ENCODE assay signal across 24 cellular contexts in the genomic region with DNA sequence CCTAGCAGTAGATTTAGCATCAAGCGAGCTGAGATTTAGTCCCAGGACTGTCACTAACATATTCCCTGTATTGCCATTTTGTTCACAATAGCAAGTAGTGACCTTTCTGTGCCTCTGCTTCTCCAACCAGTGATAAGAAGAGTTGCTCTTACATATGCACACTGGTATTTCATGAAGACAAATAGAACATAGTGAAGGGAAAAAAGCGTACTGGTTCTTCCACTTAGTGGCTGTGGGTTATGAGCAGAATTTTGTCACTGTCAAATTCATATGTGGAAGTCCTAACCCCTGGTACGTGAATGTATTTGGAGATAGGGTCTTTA. TPM values are rescaled to one million over a fixed set of nuclear protein-coding genes. Genes with fewer than 3 reads are reported as not detected.
DNase-seq lines count a peak whose midpoint lies in the region; ATAC-seq, FAIRE-seq and TF ChIP-seq lines count a peak whose summit lies in the region.
"Had no signal": no experiment of that assay in that cellular context is flagged by ENCODE, and none has a peak within 500 bp of the region (broad histone marks: within the 10 kb centered on the region; RNA-seq: fewer than 3 reads in every experiment).

No MANE protein-coding gene starts in this region.

- intact Hi-C loops in left ventricle myocardium superior (cut with micrococcal nuclease) (no loop called here), pancreas (cut with DNase I) (no loop called here), aorta (cut with DNase I) (no loop called here)

- no peak; the same call in 2 of the 3 replicates for ATAC-seq in SK-N-SH treated with all-trans-retinoic acid at 6 μM for 48 hours
- ATAC-seq in left ventricle myocardium superior = peak; percentile 55
- ATAC-seq in pancreas = peak; percentile 45 to 73 (median 62)
- peak; percentile 33 for ATAC-seq in aorta (ENCODE audit: low FRiP score)
- no peak for ATAC-seq in stimulated activated naive B cell treated with anti-CD40 and anti-IgM and Interleukin-4, amounts not matched to agents 10 μg/mL and 1 μg/mL and 100 μg/mL, for 72 hours (replicated peaks)
- no peak for ATAC-seq in GM19467 (IDR thresholded peaks at IDR 0.05; ENCODE audit: unreplicated experiment)
- ATAC-seq: activated CD4-positive, CD25-positive, alpha-beta regulatory T cell treated with anti-CD3 and anti-CD28 coated beads, Interleukin-2, amount 50 U/mL, for 24 hours had no signal

- H3K27me3 Mint-ChIP-seq in stimulated activated naive B cell treated with anti-CD40 and anti-IgM and Interleukin-4, amounts not matched to agents 10 μg/mL and 1 μg/mL and 100 μg/mL, for 72 hours = peaks cover 0 to 9% of the 10 kb centered on the region in 2 donors

- no peak for TF ChIP-seq RAD21 in SK-N-SH (IDR thresholded peaks at IDR 0.05; ENCODE audit: low read length)

- H4K20me1 ChIP-seq in SK-N-SH (ENCODE audit: insufficient read depth) = no peaks in the 10 kb centered on the region

- H3K36me3 Mint-ChIP-seq in stimulated activated naive B cell treated with anti-CD40 and anti-IgM and Interleukin-4, amounts not matched to agents 10 μg/mL and 1 μg/mL and 100 μg/mL, for 72 hours = no peaks in the 10 kb centered on the region

- WGBS in SK-N-SH (ENCODE audit: low lambda C conversion rate) = 85% methylated on average over 3 of the region's 3 CpGs
- WGBS in pancreas, 2 donors = 52 to 58% methylated on average over 3 of the region's 3 CpGs
- WGBS in aorta, 2 donors = 8 to 14% methylated on average over 3 of the region's 3 CpGs

- H3K4me1 Mint-ChIP-seq in stimulated activated naive B cell treated with anti-CD40 and anti-IgM and Interleukin-4, amounts not matched to agents 10 μg/mL and 1 μg/mL and 100 μg/mL, for 72 hours = peaks cover 2 to 5% of the 10 kb centered on the region in 2 donors
- H3K4me1 Mint-ChIP-seq: activated CD4-positive, alpha-beta memory T cell treated with anti-CD3 and anti-CD28 coated beads, Interleukin-2, amount 10 ng/mL, durations not matched to agents 7 days and 5 days had no signal

- no peaks in the 10 kb centered on the region for H3K79me2 ChIP-seq in SK-N-SH (ENCODE audit: insufficient read depth)

- peak overlapping the region; percentile 82 for H2AFZ ChIP-seq in SK-N-SH (ENCODE audit: low read depth)

- CTCF ChIA-PET in SK-N-SH (lab: Yijun Ruan, JAX) = interaction anchor here (0.7 kb wide), 1 partner anchor 87 kb away, joined by 3 read pairs; no protein-coding TSS in a partner anchor

- H3K4me3 ChIP-seq in SK-N-SH (ENCODE audit: low read depth in 2 of 2, low read length in 1 of 2) (no peak overlapping the region), pancreas (no peak overlapping the region), aorta (ENCODE audit: low read length in 2 of 2) (no peak overlapping the region)
- H3K4me3 ChIP-seq: lower lobe of right lung, right lobe of liver had no signal

- no peak for FAIRE-seq in pancreas (lab: Jason Lieb, UNC)
- FAIRE-seq: islet of Langerhans had no signal

- H3K27ac ChIP-seq in SK-N-SH (ENCODE audit: low read depth in 2 of 2, low read length in 1 of 2) (peak overlapping the region; percentile 54 to 57; a peak in 3 of 4 replicates), pancreas (peak overlapping the region in 2 of 4 donors; percentile 35 to 66), aorta (ENCODE audit: low read depth in 1 of 2, low read length in 2 of 2) (peak overlapping the region; percentile 57 to 76)
- H3K27ac ChIP-seq: 22Rv1, lower lobe of right lung, right lobe of liver had no signal

- H3K9me3 ChIP-seq in SK-N-SH (no peaks in the 10 kb centered on the region), pancreas (no peaks in the 10 kb centered on the region), aorta (ENCODE audit: control insufficient read depth, low read length) (no peaks in the 10 kb centered on the region)
- H3K9me3 ChIP-seq: lower lobe of right lung, right lobe of liver had no signal

- POLR2A ChIA-PET in SK-N-SH (lab: Yijun Ruan, JAX) = no interaction called here

- H3K9ac ChIP-seq in SK-N-SH = no peak overlapping the region

- H3K4me1 ChIP-seq in SK-N-SH (ENCODE audit: control insufficient read depth in 1 of 2, insufficient read depth in 2 of 2, low read depth in 1 of 2, low read length in 1 of 2) (peaks cover 1 to 7% of the 10 kb centered on the region in 2 experiments; a peak in 2 of 4 replicates), pancreas (peaks cover 0 to 5% (median 0%) of the 10 kb centered on the region in 3 donors), aorta (ENCODE audit: control insufficient read depth in 1 of 2, insufficient read depth in 2 of 2, low read length in 2 of 2) (no peaks in the 10 kb centered on the region)
- H3K4me1 ChIP-seq: right lobe of liver had no signal

- H3K27me3 ChIP-seq in SK-N-SH (ENCODE audit: insufficient read depth) (no peaks in the 10 kb centered on the region), pancreas (no peaks in the 10 kb centered on the region), aorta (ENCODE audit: control insufficient read depth in 1 of 2, insufficient read depth in 2 of 2, low read length in 1 of 2) (peaks cover 0 to 2% of the 10 kb centered on the region in 2 donors)
- H3K27me3 ChIP-seq: right lobe of liver had no signal

- H3K27ac Mint-ChIP-seq in stimulated activated naive B cell treated with anti-CD40 and anti-IgM and Interleukin-4, amounts not matched to agents 10 μg/mL and 1 μg/mL and 100 μg/mL, for 72 hours = no peak overlapping the region
- H3K27ac Mint-ChIP-seq: activated CD4-positive, alpha-beta memory T cell treated with anti-CD3 and anti-CD28 coated beads, Interleukin-2, amount 10 ng/mL, durations not matched to agents 7 days and 5 days; B cell; H9 had no signal

- no peak for TF ChIP-seq EP300 in SK-N-SH (IDR thresholded peaks at IDR 0.05; ENCODE audit: borderline replicate concordance in 1 of 2, low read depth in 1 of 2, low read length in 1 of 2)

- H3F3A ChIP-seq in SK-N-SH (replicated peaks; ENCODE audit: insufficient read depth) = peaks cover 14% of the 10 kb centered on the region

- peak overlapping the region; percentile 57; the same call in 1 of the 2 replicates for H3K4me2 ChIP-seq in SK-N-SH

- no peak overlapping the region for H3K4me3 Mint-ChIP-seq in stimulated activated naive B cell treated with anti-CD40 and anti-IgM and Interleukin-4, amounts not matched to agents 10 μg/mL and 1 μg/mL and 100 μg/mL, for 72 hours
- H3K4me3 Mint-ChIP-seq: activated CD4-positive, alpha-beta memory T cell treated with anti-CD3 and anti-CD28 coated beads, Interleukin-2, amount 10 ng/mL, durations not matched to agents 7 days and 5 days; B cell; H9 had no signal

- TF ChIP-seq CTCF in SK-N-SH (IDR thresholded peaks at IDR 0.05) = no peak
- no peak for TF ChIP-seq CTCF in pancreas (IDR thresholded peaks at IDR 0.05)

- DNase-seq in SK-N-SH (no peak), left ventricle myocardium superior (no peak), pancreas (no peak), aorta (no peak), 8988T (no peak)
- no peak for DNase-seq in stimulated activated naive B cell treated with anti-CD40 and anti-IgM and Interleukin-4, amounts not matched to agents 10 μg/mL and 1 μg/mL and 100 μg/mL, for 72 hours
- DNase-seq: activated CD4-positive, alpha-beta memory T cell treated with anti-CD3 and anti-CD28 coated beads, Interleukin-2, amount 10 ng/mL, durations not matched to agents 7 days and 5 days; activated gamma-delta T cell; DMS79 treated with DMSO at 0.1 percent for 48 hours; effector CD4-positive, alpha-beta T cell; H9; lower lobe of right lung; NCI-H1105; NCI-H2081 treated with DMSO at 0.1 percent for 48 hours; occipital lobe; right lobe of liver; SHP77; stimulated activated CD8-positive, alpha-beta memory T cell treated with anti-CD3 and anti-CD28 coated beads, Interleukin-4, amount 100 ng/mL, for 48 hours had no signal

- no peaks in the 10 kb centered on the region for H3K9me2 ChIP-seq in SK-N-SH

- H3K9me3 Mint-ChIP-seq in stimulated activated naive B cell treated with anti-CD40 and anti-IgM and Interleukin-4, amounts not matched to agents 10 μg/mL and 1 μg/mL and 100 μg/mL, for 72 hours = peaks cover under 1% of the 10 kb centered on the region in 2 donors
- H3K9me3 Mint-ChIP-seq: activated CD4-positive, alpha-beta memory T cell treated with anti-CD3 and anti-CD28 coated beads, Interleukin-2, amount 10 ng/mL, durations not matched to agents 7 days and 5 days; H9 had no signal

- H3K36me3 ChIP-seq in SK-N-SH (replicated peaks in 1 of 2; ENCODE audit: control insufficient read depth in 1 of 2, insufficient read depth in 2 of 2, low read length in 1 of 2) = no peaks in the 10 kb centered on the region
- no peaks in the 10 kb centered on the region for H3K36me3 ChIP-seq in pancreas
- no peaks in the 10 kb centered on the region for H3K36me3 ChIP-seq in aorta (ENCODE audit: control insufficient read depth in 1 of 2, insufficient read depth in 2 of 2, low read length in 1 of 2)
- H3K36me3 ChIP-seq: lower lobe of right lung, right lobe of liver had no signal

TF ChIP-seq in SK-N-SH, 30 proteins besides CTCF, POLR2A, EP300 and RAD21:
- TF ChIP-seq EZH2phosphoT487 (IDR thresholded peaks at IDR 0.05; ENCODE audit: borderline replicate concordance, low read depth) (no peak), RXRA (IDR thresholded peaks at IDR 0.05; ENCODE audit: borderline replicate concordance, low read depth) (no peak), NRF1 (IDR thresholded peaks at IDR 0.05; ENCODE audit: low read depth, low read length) (no peak), TCF12 (IDR thresholded peaks at IDR 0.05) (no peak), POLR2AphosphoS5 (IDR thresholded peaks at IDR 0.05; ENCODE audit: low read depth, low read length) (no peak), RCOR1 (IDR thresholded peaks at IDR 0.05; ENCODE audit: low read length) (no peak)

TF ChIP-seq in SK-N-SH treated with all-trans-retinoic acid at 6 μM for 48 hours, 23 proteins besides CTCF, POLR2A, EP300 and RAD21 (continues in another document):
- TF ChIP-seq PPARA (CRISPR knock-in tag; IDR thresholded peaks at IDR 0.05; ENCODE audit: borderline replicate concordance) = no peak
- TF ChIP-seq TOX (CRISPR knock-in tag; IDR thresholded peaks at IDR 0.05; ENCODE audit: borderline replicate concordance) = no peak
- no peak for TF ChIP-seq BACH2 (CRISPR knock-in tag; IDR thresholded peaks at IDR 0.05; ENCODE audit: borderline replicate concordance)
- no peak for TF ChIP-seq ZC3H10 (CRISPR knock-in tag; IDR thresholded peaks at IDR 0.05)
- TF ChIP-seq ZNF70 (CRISPR knock-in tag; IDR thresholded peaks at IDR 0.05) = no peak
- TF ChIP-seq RARB (CRISPR knock-in tag; IDR thresholded peaks at IDR 0.05) = no peak

RNA-seq across cellular contexts. Expression of a gene that starts 12.3 kb away (rescaled TPM):
- polyA plus RNA-seq in SK-N-SH (2012; rRNA removed) = 55.0 and 74.3 TPM in 2 replicates
- 60.6 and 69.2 TPM in 2 replicates for polyA plus RNA-seq in SK-N-SH (2012; cell fraction: cytosol; rRNA removed)
- polyA plus RNA-seq in SK-N-SH (2012; cell fraction: nucleus; rRNA removed) = 89.8 and 149 TPM in 2 replicates
- 332 TPM for total RNA-seq in left ventricle myocardium superior
- 10 to 100 TPM; 29.8 to 50.3 (median 34.7) TPM for total RNA-seq in pancreas
- polyA plus RNA-seq in pancreas = 10 to 100 TPM; 12.1 to 12.5 TPM
- 100 to 1,000 TPM; 175 to 247 TPM for total RNA-seq in aorta
- 10 to 100 TPM; 29.7 to 41.8 TPM for polyA plus RNA-seq in aorta

Comparison
In these comparisons a context has a peak if more than half of its experiments do, and no peak if none do; other contexts are left out.
1. ATAC-seq: peak in left ventricle myocardium superior (single experiment), pancreas (4 of 4) and aorta (single experiment); none in SK-N-SH treated with all-trans-retinoic acid at 6 μM for 48 hours (single experiment), stimulated activated naive B cell treated with anti-CD40 and anti-IgM and Interleukin-4, amounts not matched to agents 10 μg/mL and 1 μg/mL and 100 μg/mL, for 72 hours (0 of 2) and GM19467 (single experiment).